Comparison of ENCODE assay signal across 1 cellular context in genomic region chr15:84034831-84035753, GRCh38.
TF ChIP-seq lines count a peak whose summit lies in the region.

No MANE protein-coding gene starts in this region.

TF ChIP-seq in GM23338, 12 proteins besides CTCF, POLR2A, EP300 and RAD21 (continued from another document):
- TF ChIP-seq ZNF462 (CRISPR knock-in tag; IDR thresholded peaks at IDR 0.05): no peak
- TF ChIP-seq EZH2phosphoT487 (IDR thresholded peaks at IDR 0.05; ENCODE audit: unreplicated experiment): no peak
- TF ChIP-seq CREB1 (CRISPR knock-in tag; IDR thresholded peaks at IDR 0.05; ENCODE audit: low read depth): no peak
- TF ChIP-seq POLR2AphosphoS5 (IDR thresholded peaks at IDR 0.05; ENCODE audit: low read depth): no peak
